8 cellular contexts compared by ENCODE assay signal in the genomic region with DNA sequence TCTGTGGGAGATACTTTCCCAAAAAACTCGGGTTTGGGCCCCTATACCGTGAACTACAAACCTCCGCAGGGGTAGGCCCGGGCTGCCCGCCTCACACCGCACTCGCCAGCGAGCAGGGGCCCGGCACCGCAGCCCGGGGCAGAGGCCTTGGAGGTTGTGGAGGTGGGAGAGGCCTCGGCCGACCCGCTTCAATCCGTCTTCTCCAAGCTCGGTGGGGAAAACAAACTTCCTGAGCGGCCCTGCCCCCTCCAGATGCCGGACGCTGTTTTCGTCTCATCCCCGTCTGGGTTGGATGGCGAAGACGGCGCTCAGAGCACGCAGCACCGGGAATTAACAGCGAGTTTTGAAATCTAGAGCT. TPM values are rescaled to one million over a fixed set of nuclear protein-coding genes. Genes with fewer than 3 reads are reported as not detected.
A peak's percentile ranks its signal among the peaks of the same experiment; 100 is the strongest.
DNase-seq lines count a peak whose midpoint lies in the region; ATAC-seq and TF ChIP-seq lines count a peak whose summit lies in the region.

No MANE protein-coding gene starts in this region.

- H3K4me1 ChIP-seq in body of pancreas = peaks cover 18% of the 10 kb centered on the region

- H3K4me3 ChIP-seq in body of pancreas = peak overlapping the region in 1 of 2 donors; percentile 55

- WGBS in body of pancreas, 2 donors = 19 to 40% methylated on average over 5 to 27 of the region's 27 CpGs

- no peaks in the 10 kb centered on the region for H3K9me3 ChIP-seq in body of pancreas

- TF ChIP-seq POLR2A in body of pancreas (IDR thresholded peaks at IDR 0.05) = no peak

- ATAC-seq in HG03045 (IDR thresholded peaks at IDR 0.05; ENCODE audit: unreplicated experiment) (peak; percentile 26), SK-N-SH treated with all-trans-retinoic acid at 6 μM for 48 hours (peak; percentile 53), body of pancreas (peak; percentile 19), left colon (peak; percentile 39)

- no peak for TF ChIP-seq CTCF in body of pancreas (IDR thresholded peaks at IDR 0.05)

- intact Hi-C loops in body of pancreas (cut with DNase I) = no loop called here
- intact Hi-C loops in left colon (cut with DNase I, micrococcal nuclease) = loop anchor here in 1 of 2 donors (10.0 kb wide), 2 partner anchors 135 to 415 kb away; no protein-coding TSS in a partner anchor

- no peaks in the 10 kb centered on the region for H3K27me3 ChIP-seq in body of pancreas

- H3K27ac ChIP-seq in body of pancreas = peak overlapping the region in 1 of 4 donors; percentile 75

- peak; percentile 81 for DNase-seq in activated effector memory CD4-positive, alpha-beta T cell treated with anti-CD3 and anti-CD28 coated beads, Interleukin-2, amount 50 U/mL, for 16 hours
- DNase-seq in activated effector memory CD4-positive, alpha-beta T cell treated with Interleukin-2 at 50 U/mL for 16 hours = no peak
- peak in 1 of 4 donors; percentile 11 for DNase-seq in body of pancreas
- DNase-seq in left colon = no peak
- peak in 2 of 3 experiments; percentile 9 to 42 for DNase-seq in stimulated activated CD4-positive, alpha-beta T cell treated with anti-CD3 and anti-CD28 coated beads, TNF-alpha, amount 100 ng/mL, for 4 hours (ENCODE audit: low read depth in 3 of 3)
- DNase-seq in NCI-H2081 treated with DMSO at 0.1 percent for 48 hours (lab: John Stamatoyannopoulos, UW) = no peak

- no peaks in the 10 kb centered on the region for H3K36me3 ChIP-seq in body of pancreas (replicated peaks in 1 of 2; ENCODE audit: insufficient read depth in 1 of 2, low read depth in 2 of 2)

TF ChIP-seq in SK-N-SH treated with all-trans-retinoic acid at 6 μM for 48 hours, 23 proteins besides CTCF, POLR2A, EP300 and RAD21:
- TF ChIP-seq ZFP3 (CRISPR knock-in tag; IDR thresholded peaks at IDR 0.05) (no peak), BACH2 (CRISPR knock-in tag; IDR thresholded peaks at IDR 0.05; ENCODE audit: borderline replicate concordance) (no peak), ESRRG (CRISPR knock-in tag; IDR thresholded peaks at IDR 0.05) (no peak)
- TF ChIP-seq, protein P1, sequence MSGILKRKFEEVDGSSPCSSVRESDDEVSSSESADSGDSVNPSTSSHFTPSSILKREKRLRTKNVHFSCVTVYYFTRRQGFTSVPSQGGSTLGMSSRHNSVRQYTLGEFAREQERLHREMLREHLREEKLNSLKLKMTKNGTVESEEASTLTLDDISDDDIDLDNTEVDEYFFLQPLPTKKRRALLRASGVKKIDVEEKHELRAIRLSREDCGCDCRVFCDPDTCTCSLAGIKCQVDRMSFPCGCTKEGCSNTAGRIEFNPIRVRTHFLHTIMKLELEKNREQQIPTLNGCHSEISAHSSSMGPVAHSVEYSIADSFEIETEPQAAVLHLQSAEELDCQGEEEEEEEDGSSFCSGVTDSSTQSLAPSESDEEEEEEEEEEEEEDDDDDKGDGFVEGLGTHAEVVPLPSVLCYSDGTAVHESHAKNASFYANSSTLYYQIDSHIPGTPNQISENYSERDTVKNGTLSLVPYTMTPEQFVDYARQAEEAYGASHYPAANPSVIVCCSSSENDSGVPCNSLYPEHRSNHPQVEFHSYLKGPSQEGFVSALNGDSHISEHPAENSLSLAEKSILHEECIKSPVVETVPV (CRISPR knock-in tag; IDR thresholded peaks at IDR 0.05) = no peak
- TF ChIP-seq, protein P2, sequence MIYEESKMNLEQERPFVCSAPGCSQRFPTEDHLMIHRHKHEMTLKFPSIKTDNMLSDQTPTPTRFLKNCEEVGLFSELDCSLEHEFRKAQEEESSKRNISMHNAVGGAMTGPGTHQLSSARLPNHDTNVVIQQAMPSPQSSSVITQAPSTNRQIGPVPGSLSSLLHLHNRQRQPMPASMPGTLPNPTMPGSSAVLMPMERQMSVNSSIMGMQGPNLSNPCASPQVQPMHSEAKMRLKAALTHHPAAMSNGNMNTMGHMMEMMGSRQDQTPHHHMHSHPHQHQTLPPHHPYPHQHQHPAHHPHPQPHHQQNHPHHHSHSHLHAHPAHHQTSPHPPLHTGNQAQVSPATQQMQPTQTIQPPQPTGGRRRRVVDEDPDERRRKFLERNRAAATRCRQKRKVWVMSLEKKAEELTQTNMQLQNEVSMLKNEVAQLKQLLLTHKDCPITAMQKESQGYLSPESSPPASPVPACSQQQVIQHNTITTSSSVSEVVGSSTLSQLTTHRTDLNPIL (CRISPR knock-in tag; IDR thresholded peaks at IDR 0.05; ENCODE audit: low read depth) = no peak
TF ChIP-seq in SK-N-SH treated with all-trans-retinoic acid at 6 μM for 48 hours: peak in this region for 0.

RNA-seq across cellular contexts. Expression of a gene that starts 0.4 kb away (rescaled TPM):
- total RNA-seq in body of pancreas = 10 to 100 TPM in 1 of 2 donors, 1 to 10 TPM in 1; 2.9 to 58.3 TPM
- 1 to 10 TPM; 4.7 to 5.4 TPM for total RNA-seq in left colon

Comparison
In these comparisons a context has a peak if more than half of its experiments do, and no peak if none do; other contexts are left out.
1. DNase-seq: peak in activated effector memory CD4-positive, alpha-beta T cell treated with anti-CD3 and anti-CD28 coated beads, Interleukin-2, amount 50 U/mL, for 16 hours (single experiment) and stimulated activated CD4-positive, alpha-beta T cell treated with anti-CD3 and anti-CD28 coated beads, TNF-alpha, amount 100 ng/mL, for 4 hours (2 of 3); none in activated effector memory CD4-positive, alpha-beta T cell treated with Interleukin-2 at 50 U/mL for 16 hours (single experiment), left colon (0 of 2) and NCI-H2081 treated with DMSO at 0.1 percent for 48 hours (single experiment).
2. Peak in every context shown above with its lines, with median percentiles within 50 percentile points of each other: ATAC-seq.